ENCODE assay signal across 10 cellular contexts in genomic region chr15:96416934-96417759, GRCh38.
DNase-seq lines count a peak whose midpoint lies in the region; ATAC-seq and TF ChIP-seq lines count a peak whose summit lies in the region.
"Had no signal": no experiment of that assay in that cellular context is flagged by ENCODE, and none has a peak within 500 bp of the region (broad histone marks: within the 10 kb centered on the region; RNA-seq: fewer than 3 reads in every experiment).

No MANE protein-coding gene starts in this region.

- H3K36me3 Mint-ChIP-seq in nephron (ENCODE audit: low read depth) (no peaks in the 10 kb centered on the region), natural killer cell (no peaks in the 10 kb centered on the region)

- intact Hi-C loops in natural killer cell (cut with micrococcal nuclease), result no loop called here

- ATAC-seq in GM18873 (IDR thresholded peaks at IDR 0.05; ENCODE audit: low FRiP score, unreplicated experiment), result no peak
- no peak for ATAC-seq in HG02938 (IDR thresholded peaks at IDR 0.05; ENCODE audit: unreplicated experiment)
- no peak for ATAC-seq in natural killer cell

- peak overlapping the region; percentile 77 to 83 (median 77) for H3K4me3 Mint-ChIP-seq in nephron
- H3K4me3 Mint-ChIP-seq in natural killer cell, result no peak overlapping the region

- H3K27me3 Mint-ChIP-seq in nephron (ENCODE audit: low read depth), result peaks cover 100% of the 10 kb centered on the region
- peaks cover 66 to 85% of the 10 kb centered on the region in 2 donors for H3K27me3 Mint-ChIP-seq in natural killer cell (ENCODE audit: low read depth in 2 of 2)

- CTCF ChIA-PET in AG04449 (lab: Yijun Ruan, JAX), result interaction anchor here (1.3 kb wide), 1 partner anchor 62 kb away, joined by 3 read pairs; no protein-coding TSS in a partner anchor

- H3K27ac Mint-ChIP-seq in nephron, result no peak overlapping the region
- no peak overlapping the region for H3K27ac Mint-ChIP-seq in natural killer cell

- H3K4me3 ChIP-seq in AG04449 (ENCODE audit: low read depth, low read length), result 0 out of 2 replicates have a peak overlapping the region, but pooled peaks have one; percentile 4
- H3K4me3 ChIP-seq in NB4 (ENCODE audit: low read depth, low read length), result peak overlapping the region; percentile 35
- H3K4me3 ChIP-seq in fibroblast of mammary gland (ENCODE audit: control insufficient read depth, low read depth, low read length), result peak overlapping the region; percentile 19

- POLR2A ChIA-PET in AG04449 (lab: Yijun Ruan, JAX), result no interaction called here

- DNase-seq in AG04449 (ENCODE audit: low read depth, low spot score) (no peak), NB4 (ENCODE audit: low read depth) (peak; percentile 56), fibroblast of mammary gland (ENCODE audit: low read depth) (peak; percentile 6), UCSD-AML1 (lab: John Stamatoyannopoulos, UW; ENCODE audit: unreplicated experiment) (no peak), natural killer cell (no peak)
- DNase-seq: activated CD4-positive, alpha-beta T cell treated with anti-CD3 and anti-CD28 coated beads, Interleukin-2, amount 50 U/mL, for 48 hours; NCI-H774 had no signal

- H3K9me3 Mint-ChIP-seq in nephron (no peaks in the 10 kb centered on the region), natural killer cell (no peaks in the 10 kb centered on the region)

- TF ChIP-seq CTCF in AG04449 (IDR thresholded peaks at IDR 0.05; ENCODE audit: insufficient read depth, low read length, missing control alignments) (no peak), NB4 (IDR thresholded peaks at IDR 0.05; ENCODE audit: low read depth, low read length) (no peak), fibroblast of mammary gland (conservative IDR thresholded peaks at IDR 0.05; ENCODE audit: control insufficient read depth, insufficient read depth, low read depth, low read length) (no peak), nephron (IDR thresholded peaks at IDR 0.05; ENCODE audit: unreplicated experiment in 3 of 3) (no peak), natural killer cell (IDR thresholded peaks at IDR 0.05) (no peak)

- H3K4me1 Mint-ChIP-seq in nephron, result peaks cover 13% of the 10 kb centered on the region
- H3K4me1 Mint-ChIP-seq in natural killer cell, result no peaks in the 10 kb centered on the region

- TF ChIP-seq POLR2A in NB4 (IDR thresholded peaks at IDR 0.05; ENCODE audit: extremely low read depth, insufficient read length), result no peak

Comparison
In these comparisons a context has a peak if more than half of its experiments do, and no peak if none do; other contexts are left out.
1. DNase-seq: peak in NB4 (single experiment) and fibroblast of mammary gland (single experiment); none in AG04449 (single experiment), UCSD-AML1 (single experiment) and natural killer cell (single experiment).
2. Peak in every context shown above with its lines, with median percentiles within 50 percentile points of each other: H3K4me3 ChIP-seq.